In genomic region chr11:61717286-61718033, GRCh38 we compare ENCODE assay signal across 20 cellular contexts. TPM values are rescaled to one million over a fixed set of nuclear protein-coding genes. Genes with fewer than 3 reads are reported as not detected.
DNase-seq lines count a peak whose midpoint lies in the region; ATAC-seq and TF ChIP-seq lines count a peak whose summit lies in the region.
"Had no signal": no experiment of that assay in that cellular context is flagged by ENCODE, and none has a peak within 500 bp of the region (broad histone marks: within the 10 kb centered on the region; RNA-seq: fewer than 3 reads in every experiment).

No MANE protein-coding gene starts in this region.

- no peak for TF ChIP-seq CTCF in AG10803 (conservative IDR thresholded peaks at IDR 0.05; ENCODE audit: low read length)
- TF ChIP-seq CTCF in glutamatergic neuron (IDR thresholded peaks at IDR 0.05; ENCODE audit: partially characterized antibody, unreplicated experiment): no peak
- no peak for TF ChIP-seq CTCF in osteocyte (IDR thresholded peaks at IDR 0.05)

- H3K36me3 Mint-ChIP-seq in glutamatergic neuron (ENCODE audit: unreplicated experiment): no peaks in the 10 kb centered on the region
- no peaks in the 10 kb centered on the region for H3K36me3 Mint-ChIP-seq in osteocyte (ENCODE audit: unreplicated experiment)
- H3K36me3 Mint-ChIP-seq: activated naive CD4-positive, alpha-beta T cell treated with anti-CD3 and anti-CD28 coated beads, Interleukin-2, amount 10 ng/mL, durations not matched to agents 7 days and 5 days had no signal

- peak overlapping the region; percentile 62 for H3K27ac Mint-ChIP-seq in glutamatergic neuron (ENCODE audit: unreplicated experiment)
- peak overlapping the region; percentile 71 for H3K27ac Mint-ChIP-seq in osteocyte (ENCODE audit: unreplicated experiment)
- H3K27ac Mint-ChIP-seq: activated naive CD4-positive, alpha-beta T cell treated with anti-CD3 and anti-CD28 coated beads, Interleukin-2, amount 10 ng/mL, durations not matched to agents 7 days and 5 days had no signal

- peak overlapping the region; percentile 62 for H3K9ac ChIP-seq in NT2/D1 (ENCODE audit: insufficient read length, low read depth)

- no peak overlapping the region for H3K4me3 Mint-ChIP-seq in glutamatergic neuron (ENCODE audit: unreplicated experiment)
- peak overlapping the region; percentile 75 for H3K4me3 Mint-ChIP-seq in osteocyte (ENCODE audit: unreplicated experiment)
- H3K4me3 Mint-ChIP-seq: activated naive CD4-positive, alpha-beta T cell treated with anti-CD3 and anti-CD28 coated beads, Interleukin-2, amount 10 ng/mL, durations not matched to agents 7 days and 5 days had no signal

- H3K27me3 ChIP-seq in NT2/D1 (ENCODE audit: insufficient read depth, insufficient read length): no peaks in the 10 kb centered on the region
- H3K27me3 ChIP-seq: body of pancreas, hepatocyte, SJCRH30, stomach had no signal

- H3K4me1 ChIP-seq in NT2/D1 (ENCODE audit: insufficient read depth, insufficient read length): peaks cover 42% of the 10 kb centered on the region
- H3K4me1 ChIP-seq: body of pancreas, SJCRH30 had no signal

- H3K36me3 ChIP-seq in NT2/D1 (ENCODE audit: insufficient read depth, insufficient read length, low read length): peaks cover 24% of the 10 kb centered on the region
- H3K36me3 ChIP-seq: prostate gland, SJCRH30 had no signal

- ATAC-seq in left lobe of liver: no peak
- no peak for ATAC-seq in GM21723 (IDR thresholded peaks at IDR 0.05; ENCODE audit: unreplicated experiment)
- ATAC-seq: GM12878 had no signal

- peak overlapping the region; percentile 60; the same call in 1 of the 2 replicates for H3K4me3 ChIP-seq in AG10803 (ENCODE audit: low read length)
- peak overlapping the region; percentile 76 for H3K4me3 ChIP-seq in NT2/D1 (ENCODE audit: insufficient read length, low read depth)
- H3K4me3 ChIP-seq: body of pancreas, GM12878, hepatocyte had no signal

- no peak for DNase-seq in AG10803 (ENCODE audit: low read depth)
- no peak for DNase-seq in NT2/D1 (ENCODE audit: low read depth, low spot score)
- no peak for DNase-seq in glutamatergic neuron
- DNase-seq in osteocyte (ENCODE audit: extremely low spot score, unreplicated experiment): no peak
- DNase-seq in left lobe of liver (ENCODE audit: low spot score): no peak
- DNase-seq in NCI-H1417 (lab: John Stamatoyannopoulos, UW): no peak
- no peak for DNase-seq in NCI-H146 (lab: John Stamatoyannopoulos, UW)
- DNase-seq: activated CD4-positive, alpha-beta T cell treated with anti-CD3 and anti-CD28 coated beads for 48 hours; activated naive CD4-positive, alpha-beta T cell treated with anti-CD3 and anti-CD28 coated beads, Interleukin-2, amount 10 ng/mL, durations not matched to agents 7 days and 5 days; body of pancreas; left colon; NCI-H1930; NCI-H446; stomach; T-helper 9 cell had no signal

- no peaks in the 10 kb centered on the region for H3K27me3 Mint-ChIP-seq in glutamatergic neuron (ENCODE audit: unreplicated experiment)
- no peaks in the 10 kb centered on the region for H3K27me3 Mint-ChIP-seq in osteocyte (ENCODE audit: unreplicated experiment)

- H3K9me3 ChIP-seq in NT2/D1 (ENCODE audit: insufficient read depth, low read length): no peaks in the 10 kb centered on the region
- H3K9me3 ChIP-seq: body of pancreas, prostate gland, SJCRH30, stomach had no signal

- H3K9me3 Mint-ChIP-seq in glutamatergic neuron (ENCODE audit: unreplicated experiment) (peaks cover 3% of the 10 kb centered on the region), osteocyte (ENCODE audit: unreplicated experiment) (no peaks in the 10 kb centered on the region)
- H3K9me3 Mint-ChIP-seq: activated naive CD4-positive, alpha-beta T cell treated with anti-CD3 and anti-CD28 coated beads, Interleukin-2, amount 10 ng/mL, durations not matched to agents 7 days and 5 days had no signal

- H3K4me1 Mint-ChIP-seq in glutamatergic neuron (ENCODE audit: low read depth, unreplicated experiment) (peaks cover 33% of the 10 kb centered on the region), osteocyte (ENCODE audit: unreplicated experiment) (peaks cover 23% of the 10 kb centered on the region)
- H3K4me1 Mint-ChIP-seq: activated naive CD4-positive, alpha-beta T cell treated with anti-CD3 and anti-CD28 coated beads, Interleukin-2, amount 10 ng/mL, durations not matched to agents 7 days and 5 days had no signal

RNA-seq across cellular contexts. Expression of gene MYRF, which starts 35.0 kb away (rescaled TPM):
- total RNA-seq in glutamatergic neuron (ENCODE audit: unreplicated experiment): 0.29 TPM
- total RNA-seq in osteocyte: 0.43 and 0.47 TPM in 2 replicates
- total RNA-seq in left lobe of liver: 15.9 TPM

RNA-seq across cellular contexts. Expression of gene DAGLA, which starts 37.3 kb away (rescaled TPM):
- total RNA-seq in glutamatergic neuron (ENCODE audit: unreplicated experiment): 9.6 TPM
- 5.1 TPM in 2 replicates for total RNA-seq in osteocyte
- total RNA-seq in left lobe of liver: 0.35 TPM

Comparison
In these comparisons a context has a peak if more than half of its experiments do, and no peak if none do; other contexts are left out.
1. RNA of gene MYRF, which starts 35.0 kb away (total RNA-seq): 15.9 TPM in left lobe of liver (single experiment); 0.43 to 0.47 TPM in osteocyte and 0.29 TPM in glutamatergic neuron (single experiment); every median in the first group is over 10 times any median in the second.